In the genomic region with DNA sequence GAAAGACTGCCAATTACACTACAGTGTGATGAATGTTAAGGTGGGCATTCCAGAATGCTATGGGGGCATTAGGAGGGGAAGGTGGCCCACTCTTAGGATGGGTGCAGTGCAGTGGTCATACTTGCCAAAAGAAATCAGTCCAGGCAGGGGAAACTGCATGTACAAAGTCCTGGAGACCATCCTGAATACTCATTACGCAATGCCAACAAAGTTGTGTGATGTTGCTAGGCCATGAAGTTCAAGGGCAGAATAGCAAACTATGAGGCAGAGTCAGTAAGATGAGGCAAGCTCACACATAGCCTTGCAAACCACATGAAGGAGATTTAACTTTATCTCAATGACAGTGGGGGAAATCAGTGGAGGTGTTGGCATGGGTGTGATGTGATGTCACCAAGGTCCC, we compare ENCODE assay signal across 20 cellular contexts. TPM values are rescaled to one million over a fixed set of nuclear protein-coding genes. Genes with fewer than 3 reads are reported as not detected.
DNase-seq lines count a peak whose midpoint lies in the region; ATAC-seq, FAIRE-seq and TF ChIP-seq lines count a peak whose summit lies in the region.
"Had no signal": no experiment of that assay in that cellular context is flagged by ENCODE, and none has a peak within 500 bp of the region (broad histone marks: within the 10 kb centered on the region; RNA-seq: fewer than 3 reads in every experiment).

No MANE protein-coding gene starts in this region.

- H3K4me1 ChIP-seq in RWPE2 (ENCODE audit: insufficient read depth, poor library complexity, severe bottlenecking): peaks cover 52% of the 10 kb centered on the region
- H3K4me1 ChIP-seq in HepG2 (ENCODE audit: insufficient read depth, low read length): peaks cover 77% of the 10 kb centered on the region
- H3K4me1 ChIP-seq in SK-N-SH (ENCODE audit: control insufficient read depth in 1 of 2, insufficient read depth in 2 of 2, low read depth in 1 of 2, low read length in 1 of 2): peaks cover 13% of the 10 kb centered on the region in 2 experiments

- H3K36me3 ChIP-seq in RWPE2 (ENCODE audit: low read depth) (no peaks in the 10 kb centered on the region), HepG2 (replicated peaks in 1 of 2; ENCODE audit: control insufficient read depth in 1 of 2, insufficient read depth in 2 of 2, low read length in 2 of 2) (no peaks in the 10 kb centered on the region), SK-N-SH (replicated peaks in 1 of 2; ENCODE audit: control insufficient read depth in 1 of 2, insufficient read depth in 2 of 2, low read length in 1 of 2) (no peaks in the 10 kb centered on the region)
- H3K36me3 ChIP-seq: SJSA1 had no signal

- H3K9me2 ChIP-seq in SK-N-SH: no peaks in the 10 kb centered on the region

- H3K27me3 ChIP-seq in RWPE2 (ENCODE audit: insufficient read depth, poor library complexity, severe bottlenecking): no peaks in the 10 kb centered on the region
- H3K27me3 ChIP-seq in HepG2 (ENCODE audit: control insufficient read depth in 1 of 2, insufficient read depth in 2 of 2, low read length in 2 of 2): no peaks in the 10 kb centered on the region; a peak in 1 of 5 replicates
- H3K27me3 ChIP-seq in SK-N-SH (ENCODE audit: insufficient read depth): no peaks in the 10 kb centered on the region
- H3K27me3 ChIP-seq: SJSA1 had no signal

- H4K20me1 ChIP-seq in HepG2 (ENCODE audit: insufficient read depth, low read length) (no peaks in the 10 kb centered on the region), SK-N-SH (ENCODE audit: insufficient read depth) (no peaks in the 10 kb centered on the region)

- intact Hi-C loops in HepG2 (cut with micrococcal nuclease; ENCODE audit: unreplicated experiment): loop anchor here (5.0 kb wide), 1 partner anchor 56 kb away; no protein-coding TSS in a partner anchor

- H3K4me2 ChIP-seq in HepG2 (ENCODE audit: low read depth, low read length): peak overlapping the region; percentile 19
- no peak overlapping the region for H3K4me2 ChIP-seq in SK-N-SH

- no peak for TF ChIP-seq POLR2A in HepG2 (IDR thresholded peaks at IDR 0.05; ENCODE audit: insufficient read depth in 1 of 2, low read depth in 2 of 2, low read length in 2 of 2)

- H3K9ac ChIP-seq in HepG2 (ENCODE audit: insufficient read depth, low read depth, low read length) (no peak overlapping the region), SK-N-SH (no peak overlapping the region)

- POLR2A ChIA-PET in HepG2 (lab: Yijun Ruan, JAX) (no interaction called here), SK-N-SH (lab: Yijun Ruan, JAX) (no interaction called here)

- peak; percentile 81 for FAIRE-seq in HepG2 (lab: Jason Lieb, UNC)
- FAIRE-seq: D721Med, GM12892, GM19239 had no signal

- WGBS in HepG2 (ENCODE audit: low lambda C conversion rate): 0% methylated on average over 1 of the region's 1 CpG
- 40% methylated on average over 1 of the region's 1 CpG for WGBS in SK-N-SH (ENCODE audit: low lambda C conversion rate)

- TF ChIP-seq CTCF in AG10803 (conservative IDR thresholded peaks at IDR 0.05; ENCODE audit: low read length) (no peak), RWPE2 (IDR thresholded peaks at IDR 0.05; ENCODE audit: poor library complexity, severe bottlenecking) (no peak), epithelial cell of esophagus (IDR thresholded peaks at IDR 0.05; ENCODE audit: insufficient read depth, low read depth, low read length, missing control alignments) (no peak), HepG2 (CRISPR knock-in tag; IDR thresholded peaks at IDR 0.05) (no peak), SK-N-SH (IDR thresholded peaks at IDR 0.05) (no peak)

- no TSS peak for BruUV-seq in HepG2 (replicated peaks; lab: Mats Ljungman, UMichigan)

- H3K79me2 ChIP-seq in HepG2 (ENCODE audit: insufficient read depth, low read length) (no peaks in the 10 kb centered on the region), SK-N-SH (ENCODE audit: insufficient read depth) (no peaks in the 10 kb centered on the region)

- ATAC-seq in RWPE2 (ENCODE audit: low read depth) (no peak), HepG2 (peak; percentile 24; the same call in 2 of the 3 replicates)

- no peak overlapping the region for H3K4me3 ChIP-seq in AG10803 (ENCODE audit: low read length)
- H3K4me3 ChIP-seq in RWPE2 (ENCODE audit: severe bottlenecking): no peak overlapping the region
- H3K4me3 ChIP-seq in epithelial cell of esophagus (ENCODE audit: low read length): no peak overlapping the region
- no peak overlapping the region for H3K4me3 ChIP-seq in HepG2 (replicated peaks in 1 of 3; ENCODE audit: insufficient read depth in 1 of 3, low read depth in 2 of 3, low read length in 3 of 3)
- no peak overlapping the region for H3K4me3 ChIP-seq in SK-N-SH (ENCODE audit: low read depth in 2 of 2, low read length in 1 of 2)
- H3K4me3 ChIP-seq: SJSA1 had no signal

- CTCF ChIA-PET in HepG2 (lab: Yijun Ruan, JAX; ENCODE audit: low intra/inter-chr PET ratio, low total read pairs) (no interaction called here), SK-N-SH (lab: Yijun Ruan, JAX) (interaction anchor here (1.8 to 3.9 kb wide), 2 partner anchors 9 to 11 kb away, joined by 6 to 20 read pairs; no protein-coding TSS in a partner anchor)

- peaks cover 17% of the 10 kb centered on the region for H3F3A ChIP-seq in SK-N-SH (replicated peaks; ENCODE audit: insufficient read depth)

- H2AFZ ChIP-seq in HepG2 (ENCODE audit: low read length): no peak overlapping the region
- no peak overlapping the region for H2AFZ ChIP-seq in SK-N-SH (ENCODE audit: low read depth)

- H3K9me3 ChIP-seq in RWPE2 (ENCODE audit: severe bottlenecking) (no peaks in the 10 kb centered on the region), HepG2 (ENCODE audit: low read length) (no peaks in the 10 kb centered on the region), SK-N-SH (no peaks in the 10 kb centered on the region)
- H3K9me3 ChIP-seq: SJSA1 had no signal

- peak; percentile 73 for DNase-seq in AG10803 (ENCODE audit: low read depth)
- no peak for DNase-seq in RWPE2 (ENCODE audit: low spot score)
- peak; percentile 32 for DNase-seq in epithelial cell of esophagus (ENCODE audit: low read depth)
- peak; percentile 82 for DNase-seq in HepG2 (ENCODE audit: low spot score)
- no peak for DNase-seq in NCI-H187 (lab: John Stamatoyannopoulos, UW)
- no peak for DNase-seq in SK-N-SH
- DNase-seq in HUDEP-2 (lab: John Stamatoyannopoulos, UW; ENCODE audit: unreplicated experiment in 76 of 76): no peak
- DNase-seq in mucosa of gallbladder (ENCODE audit: low spot score): no peak
- DNase-seq: CD4-positive, alpha-beta memory T cell; DND-41; GDM1; GOT3; Karpas-422; NCI-H1417; NCI-H2081; NCI-H510A treated with DMSO at 0.1 percent for 48 hours had no signal

- peak; percentile 55 to 74; a peak in 2 of 4 replicates for TF ChIP-seq EP300 in HepG2 (IDR thresholded peaks at IDR 0.05; ENCODE audit: low read depth in 2 of 2, low read length in 2 of 2)
- peak; percentile 63 for TF ChIP-seq EP300 in HepG2 (CRISPR knock-in tag; IDR thresholded peaks at IDR 0.05; ENCODE audit: borderline replicate concordance)
- TF ChIP-seq EP300 in SK-N-SH (IDR thresholded peaks at IDR 0.05; ENCODE audit: borderline replicate concordance in 1 of 2, low read depth in 1 of 2, low read length in 1 of 2): no peak

- in situ Hi-C loops in HepG2 (cut with HindIII; ENCODE audit: extremely low pct_ligation_motif_present, low pct_unique_long_range_greater_than_20kb): no loop called here

- no peak for TF ChIP-seq RAD21 in HepG2 (CRISPR knock-in tag; IDR thresholded peaks at IDR 0.05)
- TF ChIP-seq RAD21 in SK-N-SH (IDR thresholded peaks at IDR 0.05; ENCODE audit: low read length): no peak

- H3K27ac ChIP-seq in RWPE2 (ENCODE audit: poor library complexity, severe bottlenecking): peak overlapping the region; percentile 98
- H3K27ac ChIP-seq in HepG2 (ENCODE audit: extremely low read length, insufficient read depth, low read length): peak overlapping the region; percentile 0
- no peak overlapping the region for H3K27ac ChIP-seq in SK-N-SH (ENCODE audit: low read depth in 2 of 2, low read length in 1 of 2)
- H3K27ac ChIP-seq: SJSA1 had no signal

TF ChIP-seq in HepG2, 621 proteins besides CTCF, POLR2A, EP300 and RAD21 (continues in another document):
- no peak for TF ChIP-seq TAF15 (IDR thresholded peaks at IDR 0.05; ENCODE audit: low read depth, low read length, poor library complexity, severe bottlenecking)

TF ChIP-seq in SK-N-SH, 30 proteins besides CTCF, POLR2A, EP300 and RAD21 (continues in another document):
- TF ChIP-seq FOSL2 (IDR thresholded peaks at IDR 0.05; ENCODE audit: borderline replicate concordance, low read depth): no peak
- no peak for TF ChIP-seq SIN3A (IDR thresholded peaks at IDR 0.05; ENCODE audit: borderline replicate concordance, low read depth, low read length)
- TF ChIP-seq TAF1 (IDR thresholded peaks at IDR 0.05; ENCODE audit: borderline replicate concordance, low read depth, low read length): no peak
- TF ChIP-seq JUND (IDR thresholded peaks at IDR 0.05): no peak
- TF ChIP-seq MEF2A (IDR thresholded peaks at IDR 0.05; ENCODE audit: borderline replicate concordance, low read depth): no peak

RNA-seq across cellular contexts. Expression of a gene that starts 49.8 kb away (rescaled TPM):
- total RNA-seq in HepG2 (2016; rRNA removed; fragmentation: Illumina TruSeq; extraction: Trizol) (10.8 and 17.1 TPM in 2 replicates), mucosa of gallbladder (10.7 TPM)
- 1.7 and 2.6 TPM in 2 replicates for total RNA-seq in HepG2 (2016; cell fraction: cytosol; rRNA removed; fragmentation: Illumina TruSeq; extraction: Trizol; ENCODE audit: low read depth)
- total RNA-seq in HepG2 (2016; cell fraction: insoluble cytoplasmic fraction; rRNA removed; fragmentation: Illumina TruSeq; extraction: Trizol): 10.6 and 17.5 TPM in 2 replicates
- 6.0 and 6.2 TPM in 2 replicates for total RNA-seq in HepG2 (2016; cell fraction: membrane; rRNA removed; fragmentation: Illumina TruSeq; extraction: Trizol)
- total RNA-seq in HepG2 (2016; cell fraction: nucleus; rRNA removed; fragmentation: Illumina TruSeq; extraction: Trizol): 20.5 and 23.5 TPM in 2 replicates
- polyA plus RNA-seq in HepG2 (2011; rRNA removed) (13.2 and 17.8 TPM in 2 replicates), SK-N-SH (2012; rRNA removed) (19.3 and 24.9 TPM in 2 replicates)
- 9.1 and 10.5 TPM in 2 replicates for polyA plus RNA-seq in HepG2 (2011; cell fraction: cytosol; rRNA removed)
- polyA plus RNA-seq in HepG2 (2011; cell fraction: nucleus; rRNA removed): 17.4 and 25.2 TPM in 2 replicates
- 8.8 and 9.4 TPM in 2 replicates for polyA plus RNA-seq in HepG2 (2012)
- 2.2 and 3.0 TPM in 2 replicates for polyA plus RNA-seq in HepG2 (2016; cell fraction: cytosol; fragmentation: Illumina TruSeq; extraction: Trizol; ENCODE audit: low read depth)
- polyA plus RNA-seq in HepG2 (2016; cell fraction: insoluble cytoplasmic fraction; fragmentation: Illumina TruSeq; extraction: Trizol; ENCODE audit: low read depth): 9.1 and 9.9 TPM in 2 replicates
- 3.4 and 3.9 TPM in 2 replicates for polyA plus RNA-seq in HepG2 (2016; cell fraction: membrane; fragmentation: Illumina TruSeq; extraction: Trizol; ENCODE audit: low read depth)
- 40.7 and 42.9 TPM in 2 replicates for polyA plus RNA-seq in HepG2 (2016; cell fraction: nucleus; fragmentation: Illumina TruSeq; extraction: Trizol; ENCODE audit: insufficient read depth, low read depth)
- 30.7 and 61.9 TPM in 2 replicates for polyA minus RNA-seq in HepG2 (2011; rRNA and poly(A)+ RNA removed; ENCODE audit: low replicate concordance)
- polyA minus RNA-seq in HepG2 (2011; cell fraction: cytosol; rRNA and poly(A)+ RNA removed): 8.2 and 14.1 TPM in 2 replicates
- 18.3 and 24.1 TPM in 2 replicates for polyA minus RNA-seq in HepG2 (2011; cell fraction: nucleus; rRNA and poly(A)+ RNA removed)
- polyA plus RNA-seq in SK-N-SH (2012; cell fraction: cytosol; rRNA removed): 17.4 and 21.4 TPM in 2 replicates
- polyA plus RNA-seq in SK-N-SH (2012; cell fraction: nucleus; rRNA removed): 39.8 and 45.2 TPM in 2 replicates

Comparison
In these comparisons a context has a peak if more than half of its experiments do, and no peak if none do; other contexts are left out.
1. DNase-seq: peak in AG10803 (single experiment), epithelial cell of esophagus (single experiment) and HepG2 (single experiment); none in RWPE2 (single experiment), NCI-H187 (0 of 2), SK-N-SH (single experiment), HUDEP-2 (0 of 76) and mucosa of gallbladder (single experiment).
2. H3K27ac ChIP-seq: peak in RWPE2 (single experiment) and HepG2 (single experiment); none in SK-N-SH (0 of 2).